In the genomic region with DNA sequence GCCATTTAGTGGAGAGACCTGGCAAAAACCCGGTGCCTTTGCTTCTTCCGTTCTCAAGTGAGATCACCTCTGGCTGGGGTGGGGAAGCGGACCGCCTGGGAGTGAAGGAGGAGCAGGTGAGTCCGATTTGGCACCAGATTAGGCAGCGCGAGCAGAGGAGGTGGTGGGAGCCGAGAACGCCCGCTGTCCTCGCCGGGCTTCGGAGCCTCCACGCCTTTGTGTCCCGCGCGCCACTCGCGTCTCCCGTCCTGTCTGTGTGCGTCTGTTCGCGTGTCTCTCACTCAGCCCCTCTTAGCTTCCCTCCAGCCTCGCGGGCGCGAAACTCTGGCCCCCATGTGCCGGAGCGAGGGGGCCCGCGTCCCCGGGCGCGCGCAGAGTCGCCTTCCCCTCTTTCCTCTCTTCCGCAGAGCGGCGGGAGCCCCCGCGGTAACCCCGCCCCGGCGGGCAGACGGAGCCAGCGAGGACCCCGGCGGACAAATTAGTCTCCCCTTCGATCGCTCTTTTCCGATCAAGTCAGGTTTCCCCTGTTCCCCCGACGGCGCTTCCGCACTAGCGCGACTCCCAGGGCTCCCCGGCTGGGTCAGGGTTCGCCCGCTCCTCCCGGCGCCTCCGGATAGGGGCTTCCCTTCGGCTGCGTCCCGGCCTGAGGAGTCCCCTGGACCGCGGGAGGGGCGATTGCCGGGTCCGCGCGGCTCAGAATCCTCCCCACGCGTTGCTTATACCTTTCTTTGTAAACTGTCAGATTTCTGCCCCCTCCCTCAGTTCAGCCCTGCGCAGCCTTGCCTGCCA, we compare ENCODE assay signal across 14 cellular contexts. TPM values are rescaled to one million over a fixed set of nuclear protein-coding genes. Genes with fewer than 3 reads are reported as not detected.
A peak's percentile ranks its signal among the peaks of the same experiment; 100 is the strongest.
DNase-seq lines count a peak whose midpoint lies in the region; ATAC-seq and TF ChIP-seq lines count a peak whose summit lies in the region.
"Had no signal": no experiment of that assay in that cellular context is flagged by ENCODE, and none has a peak within 500 bp of the region (broad histone marks: within the 10 kb centered on the region; RNA-seq: fewer than 3 reads in every experiment).

No MANE protein-coding gene starts in this region.

- intact Hi-C loops in heart left ventricle (cut with DNase I), result no loop called here
- intact Hi-C loops in left ventricle myocardium superior (cut with micrococcal nuclease), result no loop called here

- no peaks in the 10 kb centered on the region for H3K4me1 ChIP-seq in cardiac muscle cell (ENCODE audit: low read depth)
- H3K4me1 ChIP-seq in heart left ventricle, result peaks cover 0 to 18% (median 7%) of the 10 kb centered on the region in 12 donors
- H3K4me1 ChIP-seq: BLaER1 treated with 17β-estradiol and CSF1 and Interleukin-3, amounts not matched to agents 10 nM and 100 nM had no signal

- H3K27ac Mint-ChIP-seq in brain, result no peak overlapping the region
- no peak overlapping the region for H3K27ac Mint-ChIP-seq in mesothelial cell of epicardium

- ATAC-seq in heart left ventricle (no peak), GM19023 (IDR thresholded peaks at IDR 0.05; ENCODE audit: unreplicated experiment) (no peak), GM18520 (IDR thresholded peaks at IDR 0.05; ENCODE audit: unreplicated experiment) (no peak), GM21515 (IDR thresholded peaks at IDR 0.05; ENCODE audit: unreplicated experiment) (no peak), left ventricle myocardium superior (no peak)

- TF ChIP-seq POLR2A in heart left ventricle (IDR thresholded peaks at IDR 0.05), result no peak

- H3K4me3 ChIP-seq in cardiac muscle cell, result peak overlapping the region; percentile 14
- peak overlapping the region in 2 of 12 donors; percentile 0 to 12 for H3K4me3 ChIP-seq in heart left ventricle
- H3K4me3 ChIP-seq: BLaER1 treated with 17β-estradiol and CSF1 and Interleukin-3, amounts not matched to agents 10 nM and 100 nM had no signal

- WGBS in heart left ventricle, 4 donors, result 1 to 2% (median 2%) methylated on average over 49 to 76 of the region's 76 CpGs

- H3K36me3 Mint-ChIP-seq in brain (no peaks in the 10 kb centered on the region), mesothelial cell of epicardium (no peaks in the 10 kb centered on the region)

- peaks cover 100% of the 10 kb centered on the region for H3K27me3 ChIP-seq in cardiac muscle cell
- peaks cover 35 to 78% (median 66%) of the 10 kb centered on the region in 9 donors for H3K27me3 ChIP-seq in heart left ventricle

- H3K9me3 Mint-ChIP-seq in brain (peaks cover 0 to 6% (median 0%) of the 10 kb centered on the region in 5 experiments), mesothelial cell of epicardium (no peaks in the 10 kb centered on the region)

- H3K36me3 ChIP-seq in cardiac muscle cell (no peaks in the 10 kb centered on the region), heart left ventricle (no peaks in the 10 kb centered on the region)
- H3K36me3 ChIP-seq: BLaER1 treated with 17β-estradiol and CSF1 and Interleukin-3, amounts not matched to agents 10 nM and 100 nM had no signal

- TF ChIP-seq CTCF in cardiac muscle cell (IDR thresholded peaks at IDR 0.05; ENCODE audit: low read depth, low read length) (no peak), heart left ventricle (IDR thresholded peaks at IDR 0.05) (no peak), brain (conservative IDR thresholded peaks at IDR 0.05) (no peak), mesothelial cell of epicardium (IDR thresholded peaks at IDR 0.05; ENCODE audit: unreplicated experiment) (no peak)

- H3K27ac ChIP-seq in cardiac muscle cell (no peak overlapping the region), heart left ventricle (no peak overlapping the region)
- H3K27ac ChIP-seq: BLaER1 treated with 17β-estradiol and CSF1 and Interleukin-3, amounts not matched to agents 10 nM and 100 nM had no signal

- H3K9me3 ChIP-seq in cardiac muscle cell (ENCODE audit: low read depth) (no peaks in the 10 kb centered on the region), heart left ventricle (no peaks in the 10 kb centered on the region)

- H3K4me3 Mint-ChIP-seq in brain (peak overlapping the region; percentile 44 to 74 (median 69)), mesothelial cell of epicardium (peak overlapping the region; percentile 46)

- DNase-seq in cardiac muscle cell (ENCODE audit: low read depth in 1 of 2, low spot score in 1 of 2) (no peak), heart left ventricle (no peak), mesothelial cell of epicardium (ENCODE audit: low spot score in 2 of 2, unreplicated experiment in 2 of 2) (no peak), left ventricle myocardium superior (no peak)
- DNase-seq: activated T-cell treated with anti-CD3 and anti-CD28 coated beads, Interleukin-2, amount 50 U/mL, for 48 hours; foreskin melanocyte; small intestine had no signal

- H3K27me3 Mint-ChIP-seq in brain, result peaks cover 97% of the 10 kb centered on the region
- H3K27me3 Mint-ChIP-seq in mesothelial cell of epicardium (ENCODE audit: low read depth), result peaks cover 99% of the 10 kb centered on the region

- H3K4me1 Mint-ChIP-seq in brain (peaks cover 24% of the 10 kb centered on the region), mesothelial cell of epicardium (peaks cover 14% of the 10 kb centered on the region)

RNA-seq across cellular contexts. Expression of a gene that starts 7.1 kb away (rescaled TPM):
- 0.15 and 0.32 TPM in 2 replicates for total RNA-seq in cardiac muscle cell
- not detected in 2 replicates for polyA plus RNA-seq in cardiac muscle cell
- under 1 TPM in 1 of 9 donors, not detected in 8; 0.10 TPM for total RNA-seq in heart left ventricle
- polyA plus RNA-seq in heart left ventricle, result under 1 TPM in 1 of 2 donors, not detected in 1; 0.04 TPM
- 0.17 TPM for polyA plus RNA-seq in brain (ENCODE audit: insufficient read depth, low read depth, low replicate concordance)
- 0.09 to 0.25 TPM (median 0.13 TPM) in 3 replicates for total RNA-seq in mesothelial cell of epicardium
- total RNA-seq in left ventricle myocardium superior, result not detected
- total RNA-seq: cerebellum, mesenteric fat pad had no signal
